Comparison of ENCODE assay signal across 9 cellular contexts in genomic region chr1:5488448-5488847, GRCh38.
"Had no signal": no experiment of that assay in that cellular context is flagged by ENCODE, and none has a peak within 500 bp of the region (broad histone marks: within the 10 kb centered on the region; RNA-seq: fewer than 3 reads in every experiment).

No MANE protein-coding gene starts in this region.

- H3K4me1 ChIP-seq: HAP-1 had no signal

- H3K36me3 ChIP-seq: HAP-1 had no signal

- H3K9me3 ChIP-seq: HAP-1 had no signal

- H2AFZ ChIP-seq: GM23248, GM23338 had no signal

- H3K4me3 ChIP-seq: GM23248, GM23338, HAP-1 had no signal

- H3K4me1 Mint-ChIP-seq: GM23338, H9 had no signal

- H3K9ac ChIP-seq: GM23248 had no signal

- H3K4me3 Mint-ChIP-seq: GM23338, H9, HFFc6 had no signal

- ATAC-seq: GM23338, HCT116 had no signal

- H3K9me3 Mint-ChIP-seq: GM23338, H9 had no signal

- DNase-seq: GM23248, GOT3, H7, H9, HCEC 1CT, HFFc6 had no signal

- H3K27ac Mint-ChIP-seq: GM23338, H9, HFFc6 had no signal

- H3K27ac ChIP-seq: GM23248 had no signal

- H3K4me2 ChIP-seq: GM23338 had no signal
